Comparison of ENCODE assay signal across 19 cellular contexts in genomic region chr1:42209516-42210370, GRCh38. TPM values are rescaled to one million over a fixed set of nuclear protein-coding genes. Genes with fewer than 3 reads are reported as not detected.
A peak's percentile ranks its signal among the peaks of the same experiment; 100 is the strongest.
DNase-seq lines count a peak whose midpoint lies in the region; ATAC-seq lines count a peak whose summit lies in the region.
"Had no signal": no experiment of that assay in that cellular context is flagged by ENCODE, and none has a peak within 500 bp of the region (broad histone marks: within the 10 kb centered on the region; RNA-seq: fewer than 3 reads in every experiment).

No MANE protein-coding gene starts in this region.

- H2BK5ac ChIP-seq in mesenchymal stem cell (ENCODE audit: low read depth, low read length, poor library complexity, severe bottlenecking), result no peak overlapping the region

- H3K23ac ChIP-seq in mesenchymal stem cell (ENCODE audit: low read length in 2 of 2), result no peak overlapping the region

- H3K18ac ChIP-seq in mesenchymal stem cell (ENCODE audit: low read depth in 1 of 2, low read length in 2 of 2), result no peak overlapping the region

- peaks cover 29% of the 10 kb centered on the region for H3K79me1 ChIP-seq in mesenchymal stem cell (replicated peaks; ENCODE audit: low read length, poor library complexity, severe bottlenecking)

- no peak overlapping the region for H2BK120ac ChIP-seq in mesenchymal stem cell (ENCODE audit: low read depth, low read length)

- H3K36me3 ChIP-seq in ectodermal cell (ENCODE audit: control insufficient read depth, insufficient read depth, low read length) (no peaks in the 10 kb centered on the region), mesenchymal stem cell (ENCODE audit: control insufficient read depth in 1 of 2, insufficient read depth in 2 of 2, low read depth in 1 of 2, low read length in 2 of 2) (peaks cover 9 to 10% of the 10 kb centered on the region in 2 experiments)
- H3K36me3 ChIP-seq: adrenal gland, sigmoid colon had no signal

- H4K91ac ChIP-seq in mesenchymal stem cell (ENCODE audit: low read length), result no peak overlapping the region

- H2AFZ ChIP-seq in mesenchymal stem cell (ENCODE audit: low read depth, low read length), result no peak overlapping the region

- no peak overlapping the region for H3K4ac ChIP-seq in mesenchymal stem cell (ENCODE audit: low read depth in 1 of 2, low read length in 2 of 2)

- H3K4me3 ChIP-seq in ectodermal cell (ENCODE audit: insufficient read depth, low read depth, low read length) (no peak overlapping the region), mesenchymal stem cell (ENCODE audit: insufficient read depth in 1 of 2, low read depth in 1 of 2, low read length in 2 of 2) (peak overlapping the region in 1 of 2 experiments; percentile 17)
- H3K4me3 ChIP-seq: adrenal gland, MG63, sigmoid colon had no signal

- H3K27me3 ChIP-seq in ectodermal cell (ENCODE audit: control insufficient read depth, insufficient read depth, low read length, poor library complexity, severe bottlenecking), result no peaks in the 10 kb centered on the region
- no peaks in the 10 kb centered on the region for H3K27me3 ChIP-seq in mesenchymal stem cell (ENCODE audit: control insufficient read depth in 1 of 2, insufficient read depth in 1 of 2, low read length in 2 of 2)
- H3K27me3 ChIP-seq: adrenal gland, MG63, sigmoid colon had no signal

- no peak overlapping the region for H3K9ac ChIP-seq in mesenchymal stem cell (ENCODE audit: low read length)

- H3K9me3 ChIP-seq in ectodermal cell (ENCODE audit: control insufficient read depth, low read length) (no peaks in the 10 kb centered on the region), mesenchymal stem cell (ENCODE audit: control insufficient read depth, low read length) (no peaks in the 10 kb centered on the region)
- H3K9me3 ChIP-seq: adrenal gland, sigmoid colon had no signal

- DNase-seq in ELR (ENCODE audit: low read depth), result peak; percentile 36
- peak; percentile 39 for DNase-seq in NCI-H69 (lab: John Stamatoyannopoulos, UW)
- DNase-seq in mesenchymal stem cell, result no peak
- DNase-seq in activated effector memory CD4-positive, alpha-beta T cell treated with anti-CD3 and anti-CD28 coated beads, Interleukin-2, amount 50 U/mL, for 16 hours, result no peak
- no peak for DNase-seq in HK-2 (ENCODE audit: unreplicated experiment)
- no peak for DNase-seq in activated CD8-positive, alpha-beta memory T cell treated with anti-CD3 and anti-CD28 coated beads, Interleukin-2, amount 50 U/mL, for 4 hours
- DNase-seq: adrenal gland; CD8-positive, alpha-beta T cell; cerebellar nuclear complex; immature natural killer cell; NCI-H2029; sigmoid colon; T-helper 1 cell had no signal

- H3K14ac ChIP-seq in mesenchymal stem cell (ENCODE audit: low read length in 2 of 2), result peak overlapping the region in 1 of 2 experiments; percentile 6

- no peak for ATAC-seq in GM19463 (IDR thresholded peaks at IDR 0.05; ENCODE audit: unreplicated experiment)
- ATAC-seq: activated T-helper 17 cell treated with anti-CD3 and anti-CD28 coated beads, Interleukin-2, amount 50 U/mL, for 72 hours; CD8-positive, alpha-beta T cell had no signal

- no peak overlapping the region for H3K4me2 ChIP-seq in mesenchymal stem cell (ENCODE audit: low read length, poor library complexity, severe bottlenecking)

- H2AK5ac ChIP-seq in mesenchymal stem cell (ENCODE audit: low read length, severe bottlenecking), result peak overlapping the region; percentile 65

- H2BK12ac ChIP-seq in mesenchymal stem cell (ENCODE audit: low read length in 2 of 2), result no peak overlapping the region

- no peak overlapping the region for H4K8ac ChIP-seq in mesenchymal stem cell (ENCODE audit: low read length)

- H3K27ac ChIP-seq in ectodermal cell (ENCODE audit: insufficient read depth, low read depth, low read length, poor library complexity, severe bottlenecking) (peak overlapping the region; percentile 16), mesenchymal stem cell (ENCODE audit: low read length, poor library complexity, severe bottlenecking) (no peak overlapping the region)
- H3K27ac ChIP-seq: adrenal gland, sigmoid colon, VCaP had no signal

- H2BK15ac ChIP-seq in mesenchymal stem cell (ENCODE audit: low read depth, poor library complexity, severe bottlenecking), result no peak overlapping the region

- H3K4me1 ChIP-seq in ectodermal cell (ENCODE audit: control insufficient read depth, insufficient read depth, low read length), result peaks cover 10% of the 10 kb centered on the region
- H3K4me1 ChIP-seq in mesenchymal stem cell (ENCODE audit: control insufficient read depth, insufficient read depth, low read depth, low read length), result peaks cover 10% of the 10 kb centered on the region

- WGBS in ectodermal cell, 2 experiments, result 86 to 90% methylated on average over 8 of the region's 8 CpGs
- WGBS in mesenchymal stem cell, result 95% methylated on average over 8 of the region's 8 CpGs

RNA-seq across cellular contexts. Expression of gene GUCA2A, which starts 45.2 kb away (rescaled TPM):
- not detected for polyA plus RNA-seq in ectodermal cell (2013, experiment 1 of 4)
- not detected for polyA plus RNA-seq in ectodermal cell (2013, experiment 2 of 4)
- polyA plus RNA-seq in ectodermal cell (2013, experiment 3 of 4), result not detected
- polyA plus RNA-seq in ectodermal cell (2013, experiment 4 of 4), result not detected
- polyA plus RNA-seq in mesenchymal stem cell (2013, experiment 1 of 2), result not detected
- not detected for polyA plus RNA-seq in mesenchymal stem cell (2013, experiment 2 of 2)
- polyA plus RNA-seq: AG04450, immature natural killer cell had no signal

RNA-seq across cellular contexts. Expression of gene GUCA2B, which starts 56.5 kb away (rescaled TPM):
- not detected for polyA plus RNA-seq in ectodermal cell (2013, experiment 1 of 4)
- not detected for polyA plus RNA-seq in ectodermal cell (2013, experiment 2 of 4)
- not detected for polyA plus RNA-seq in ectodermal cell (2013, experiment 3 of 4)
- polyA plus RNA-seq in ectodermal cell (2013, experiment 4 of 4), result not detected
- polyA plus RNA-seq in mesenchymal stem cell (2013, experiment 1 of 2), result not detected
- not detected for polyA plus RNA-seq in mesenchymal stem cell (2013, experiment 2 of 2)
- polyA plus RNA-seq: adrenal gland, AG04450, immature natural killer cell had no signal

Comparison
In these comparisons a context has a peak if more than half of its experiments do, and no peak if none do; other contexts are left out.
1. DNase-seq: peak in ELR (single experiment) and NCI-H69 (single experiment); none in mesenchymal stem cell (single experiment), activated effector memory CD4-positive, alpha-beta T cell treated with anti-CD3 and anti-CD28 coated beads, Interleukin-2, amount 50 U/mL, for 16 hours (single experiment), HK-2 (single experiment) and activated CD8-positive, alpha-beta memory T cell treated with anti-CD3 and anti-CD28 coated beads, Interleukin-2, amount 50 U/mL, for 4 hours (single experiment).